In the genomic region with DNA sequence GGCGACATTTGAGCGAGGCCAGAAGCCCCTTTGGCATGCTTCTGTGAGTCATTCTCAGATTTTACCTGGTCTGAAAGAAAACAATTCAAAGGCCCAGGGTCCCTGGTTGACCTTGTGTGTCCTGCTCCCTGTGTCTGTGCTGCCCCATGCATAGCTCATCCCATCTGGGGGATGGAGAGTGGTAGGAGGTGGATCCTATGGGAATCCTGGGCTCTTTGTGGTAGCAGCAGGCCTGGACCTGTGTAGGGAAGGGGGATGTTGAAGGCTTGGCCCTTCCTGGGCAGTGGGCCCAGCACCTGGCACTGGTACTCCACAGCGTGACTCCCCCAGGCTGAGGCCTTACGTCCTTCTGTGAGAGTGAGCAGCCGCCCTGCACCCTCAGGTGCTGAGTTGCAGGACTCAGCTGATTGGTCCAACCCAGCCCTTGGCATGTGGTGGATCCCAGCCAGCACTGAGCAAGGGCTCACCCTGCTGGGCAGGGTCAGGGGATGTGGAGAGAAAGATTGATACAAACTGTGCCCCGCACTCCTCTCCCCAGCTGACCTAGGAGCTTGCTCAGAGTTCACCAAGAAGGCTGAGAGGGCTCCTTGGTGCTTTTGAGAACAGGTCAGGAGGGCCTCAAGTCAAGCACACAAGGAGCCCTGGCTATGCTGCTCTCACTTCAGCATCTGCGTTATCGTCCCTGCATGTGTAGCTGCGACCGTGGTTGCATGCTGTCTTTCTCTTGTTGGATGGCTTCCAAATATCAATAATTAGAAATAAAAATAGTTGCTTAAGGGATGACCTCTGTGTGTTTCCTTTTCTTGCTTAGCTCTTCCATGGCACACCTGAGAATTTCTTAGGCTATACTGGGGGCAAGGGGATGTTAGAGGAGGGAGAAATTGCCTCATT, we compare ENCODE assay signal across 12 cellular contexts. TPM values are rescaled to one million over a fixed set of nuclear protein-coding genes. Genes with fewer than 3 reads are reported as not detected.
DNase-seq lines count a peak whose midpoint lies in the region; ATAC-seq and TF ChIP-seq lines count a peak whose summit lies in the region.
"Had no signal": no experiment of that assay in that cellular context is flagged by ENCODE, and none has a peak within 500 bp of the region (broad histone marks: within the 10 kb centered on the region; RNA-seq: fewer than 3 reads in every experiment).

No MANE protein-coding gene starts in this region.

- no peak overlapping the region for H3K27ac ChIP-seq in right cardiac atrium (ENCODE audit: low read length)

- peaks cover 10 to 22% of the 10 kb centered on the region in 2 donors for H3K36me3 Mint-ChIP-seq in stimulated activated naive B cell treated with anti-CD40 and anti-IgM and Interleukin-4, amounts not matched to agents 10 μg/mL and 1 μg/mL and 100 μg/mL, for 72 hours
- H3K36me3 Mint-ChIP-seq: naive B cell had no signal

- H3K27ac Mint-ChIP-seq in stimulated activated naive B cell treated with anti-CD40 and anti-IgM and Interleukin-4, amounts not matched to agents 10 μg/mL and 1 μg/mL and 100 μg/mL, for 72 hours: no peak overlapping the region

- no peak overlapping the region for H3K4me3 ChIP-seq in right cardiac atrium (ENCODE audit: low read length)

- peaks cover 8% of the 10 kb centered on the region for H3K4me1 ChIP-seq in right cardiac atrium (ENCODE audit: control insufficient read depth, insufficient read depth, low read length)

- H3K27me3 Mint-ChIP-seq in stimulated activated naive B cell treated with anti-CD40 and anti-IgM and Interleukin-4, amounts not matched to agents 10 μg/mL and 1 μg/mL and 100 μg/mL, for 72 hours: no peaks in the 10 kb centered on the region
- H3K27me3 Mint-ChIP-seq: naive B cell had no signal

- intact Hi-C loops in right cardiac atrium (cut with DNase I): no loop called here

- DNase-seq in DMS 273 (lab: John Stamatoyannopoulos, UW; ENCODE audit: unreplicated experiment): peak; percentile 16
- no peak for DNase-seq in DMS 273 treated with DMSO at 0.1 percent for 48 hours (lab: John Stamatoyannopoulos, UW)
- no peak for DNase-seq in right cardiac atrium
- DNase-seq in stimulated activated naive B cell treated with anti-CD40 and anti-IgM and Interleukin-4, amounts not matched to agents 10 μg/mL and 1 μg/mL and 100 μg/mL, for 72 hours: no peak
- DNase-seq in NCI-H146 (lab: John Stamatoyannopoulos, UW): no peak
- DNase-seq in hepatic stellate cell (ENCODE audit: low spot score): no peak
- DNase-seq: 8988T, GF-D8, naive B cell, NCI-H524 had no signal

- peak; percentile 34 for ATAC-seq in SK-N-SH treated with all-trans-retinoic acid at 6 μM for 48 hours
- ATAC-seq in right cardiac atrium: peak; percentile 25 to 47
- peak; percentile 26 to 43 for ATAC-seq in stimulated activated naive B cell treated with anti-CD40 and anti-IgM and Interleukin-4, amounts not matched to agents 10 μg/mL and 1 μg/mL and 100 μg/mL, for 72 hours (replicated peaks)
- ATAC-seq in GM18498 (IDR thresholded peaks at IDR 0.05; ENCODE audit: unreplicated experiment): no peak

- H3K9me3 ChIP-seq in right cardiac atrium (ENCODE audit: control insufficient read depth, low read length): no peaks in the 10 kb centered on the region

- no peak overlapping the region for H3K4me3 Mint-ChIP-seq in stimulated activated naive B cell treated with anti-CD40 and anti-IgM and Interleukin-4, amounts not matched to agents 10 μg/mL and 1 μg/mL and 100 μg/mL, for 72 hours
- H3K4me3 Mint-ChIP-seq: naive B cell had no signal

- H3K27me3 ChIP-seq in right cardiac atrium (ENCODE audit: control insufficient read depth, insufficient read depth): no peaks in the 10 kb centered on the region

- peaks cover 17 to 37% of the 10 kb centered on the region in 2 donors for H3K4me1 Mint-ChIP-seq in stimulated activated naive B cell treated with anti-CD40 and anti-IgM and Interleukin-4, amounts not matched to agents 10 μg/mL and 1 μg/mL and 100 μg/mL, for 72 hours

- H3K9me3 Mint-ChIP-seq in stimulated activated naive B cell treated with anti-CD40 and anti-IgM and Interleukin-4, amounts not matched to agents 10 μg/mL and 1 μg/mL and 100 μg/mL, for 72 hours: no peaks in the 10 kb centered on the region
- H3K9me3 Mint-ChIP-seq: naive B cell had no signal

- 79% methylated on average over 10 of the region's 10 CpGs for WGBS in right cardiac atrium

TF ChIP-seq in SK-N-SH treated with all-trans-retinoic acid at 6 μM for 48 hours, 23 proteins besides CTCF, POLR2A, EP300 and RAD21:
- TF ChIP-seq TCF4 (CRISPR knock-in tag; IDR thresholded peaks at IDR 0.05; ENCODE audit: borderline replicate concordance): no peak

RNA-seq across cellular contexts. Expression of gene JMJD7, which starts 21.4 kb away (rescaled TPM):
- 10 to 100 TPM in 3 of 4 donors, 1 to 10 TPM in 1; 8.5 to 17.2 (median 16.2) TPM for total RNA-seq in right cardiac atrium
- polyA plus RNA-seq in right cardiac atrium: 16.5 TPM

RNA-seq across cellular contexts. Expression of gene PLA2G4B, which starts 32.1 kb away (rescaled TPM):
- total RNA-seq in right cardiac atrium: 1 to 10 TPM; 1.8 to 7.1 (median 5.8) TPM
- polyA plus RNA-seq in right cardiac atrium: 3.9 TPM

RNA-seq across cellular contexts. Expression of gene MAPKBP1, which starts 32.3 kb away (rescaled TPM):
- total RNA-seq in right cardiac atrium: 10 to 100 TPM; 16.0 to 20.4 (median 19.2) TPM
- polyA plus RNA-seq in right cardiac atrium: 11.2 TPM
